In genomic region chr18:59268127-59268721, GRCh38 we compare ENCODE assay signal across 15 cellular contexts. TPM values are rescaled to one million over a fixed set of nuclear protein-coding genes. Genes with fewer than 3 reads are reported as not detected.
DNase-seq lines count a peak whose midpoint lies in the region; ATAC-seq and TF ChIP-seq lines count a peak whose summit lies in the region.
"Had no signal": no experiment of that assay in that cellular context is flagged by ENCODE, and none has a peak within 500 bp of the region (broad histone marks: within the 10 kb centered on the region; RNA-seq: fewer than 3 reads in every experiment).

No MANE protein-coding gene starts in this region.

- no peak overlapping the region for H3K27ac Mint-ChIP-seq in MCF 10A (ENCODE audit: low read depth, unreplicated experiment)
- no peak overlapping the region for H3K27ac Mint-ChIP-seq in activated CD4-positive, alpha-beta memory T cell treated with anti-CD3 and anti-CD28 coated beads for 36 hours
- no peak overlapping the region for H3K27ac Mint-ChIP-seq in memory B cell

- no peaks in the 10 kb centered on the region for H3K79me2 ChIP-seq in mammary epithelial cell (ENCODE audit: insufficient read depth, low read length)

- DNase-seq in mammary epithelial cell (no peak), MCF 10A (ENCODE audit: unreplicated experiment) (no peak), memory B cell (ENCODE audit: low spot score in 2 of 2) (no peak), suprapubic skin (ENCODE audit: low spot score in 2 of 2) (no peak), iPS-NIHi7 (ENCODE audit: extremely low spot score) (no peak), NCI-H510A treated with DMSO at 0.1 percent for 48 hours (lab: John Stamatoyannopoulos, UW) (no peak)
- DNase-seq in activated CD4-positive, alpha-beta memory T cell treated with anti-CD3 and anti-CD28 coated beads for 36 hours, result no peak
- no peak for DNase-seq in stimulated activated CD4-positive, alpha-beta T cell treated with anti-CD3 and anti-CD28 coated beads, Interleukin-12 subunit alpha, Interleukin-12 subunit beta, amount 100 ng/mL, for 4 hours
- DNase-seq: amniotic stem cell, colonic mucosa, Kasumi-1, NCI-H187 had no signal

- H3K4me1 Mint-ChIP-seq in MCF 10A (ENCODE audit: insufficient read depth, unreplicated experiment) (no peaks in the 10 kb centered on the region), memory B cell (peaks cover 11% of the 10 kb centered on the region)
- H3K4me1 Mint-ChIP-seq in activated CD4-positive, alpha-beta memory T cell treated with anti-CD3 and anti-CD28 coated beads for 36 hours (ENCODE audit: low read depth), result peaks cover 39% of the 10 kb centered on the region

- TF ChIP-seq POLR2A in suprapubic skin (IDR thresholded peaks at IDR 0.05), result no peak

- H3K9me3 Mint-ChIP-seq in MCF 10A (ENCODE audit: unreplicated experiment) (no peaks in the 10 kb centered on the region), memory B cell (peaks cover 2% of the 10 kb centered on the region)
- H3K9me3 Mint-ChIP-seq in activated CD4-positive, alpha-beta memory T cell treated with anti-CD3 and anti-CD28 coated beads for 36 hours, result no peaks in the 10 kb centered on the region

- in situ Hi-C loops in mammary epithelial cell (cut with MboI; ENCODE audit: low sequenced_read_pairs in 2 of 2), result no loop called here

- H3K9ac ChIP-seq in mammary epithelial cell (ENCODE audit: insufficient read depth, low read length), result no peak overlapping the region

- no peak overlapping the region for H3K4me3 Mint-ChIP-seq in MCF 10A (ENCODE audit: unreplicated experiment)
- peak overlapping the region; percentile 12 for H3K4me3 Mint-ChIP-seq in activated CD4-positive, alpha-beta memory T cell treated with anti-CD3 and anti-CD28 coated beads for 36 hours
- H3K4me3 Mint-ChIP-seq in memory B cell, result peak overlapping the region; percentile 69

- H2AFZ ChIP-seq in mammary epithelial cell (ENCODE audit: low read depth, low read length), result peak overlapping the region; percentile 80

- H3K36me3 ChIP-seq in mammary epithelial cell (ENCODE audit: insufficient read depth, low read length) (no peaks in the 10 kb centered on the region), suprapubic skin (no peaks in the 10 kb centered on the region)
- H3K36me3 ChIP-seq: colonic mucosa, upper lobe of right lung had no signal

- TF ChIP-seq CTCF in mammary epithelial cell (conservative IDR thresholded peaks at IDR 0.05 in 1 of 2, IDR thresholded peaks at IDR 0.05 in 1 of 2; ENCODE audit: extremely low read depth in 1 of 2, insufficient read depth in 1 of 2, low read depth in 1 of 2, low read length in 2 of 2) (no peak), MCF 10A (IDR thresholded peaks at IDR 0.05; ENCODE audit: unreplicated experiment) (no peak), suprapubic skin (IDR thresholded peaks at IDR 0.05) (no peak)

- BruUV-seq in mammary epithelial cell (replicated peaks; lab: Mats Ljungman, UMichigan) (no TSS peak), MCF 10A (replicated peaks; lab: Mats Ljungman, UMichigan) (no TSS peak)

- POLR2A ChIA-PET in MCF 10A (lab: Yijun Ruan, JAX), result no interaction called here
- POLR2A ChIA-PET in activated CD4-positive, alpha-beta memory T cell treated with anti-CD3 and anti-CD28 coated beads for 36 hours (lab: Charles Lee), result no interaction called here

- ATAC-seq in memory B cell (ENCODE audit: low read depth), result no peak

- peaks cover 89% of the 10 kb centered on the region for H3K27me3 ChIP-seq in mammary epithelial cell (ENCODE audit: insufficient read depth, low read length)
- peaks cover 100% of the 10 kb centered on the region for H3K27me3 ChIP-seq in suprapubic skin

- WGBS in mammary epithelial cell (ENCODE audit: low coverage, missing lambda C conversion rate), result 29% methylated on average over 11 of the region's 28 CpGs
- 29% methylated on average over 28 of the region's 28 CpGs for WGBS in suprapubic skin

- H3K36me3 Mint-ChIP-seq in MCF 10A (ENCODE audit: insufficient read depth, unreplicated experiment) (no peaks in the 10 kb centered on the region), memory B cell (peaks cover 2% of the 10 kb centered on the region)
- H3K36me3 Mint-ChIP-seq in activated CD4-positive, alpha-beta memory T cell treated with anti-CD3 and anti-CD28 coated beads for 36 hours, result no peaks in the 10 kb centered on the region

- H3K4me2 ChIP-seq in mammary epithelial cell (ENCODE audit: insufficient read depth, low read depth, low read length), result peak overlapping the region; percentile 78

- H3K9me3 ChIP-seq in mammary epithelial cell (replicated peaks; ENCODE audit: insufficient read depth, low read length), result no peaks in the 10 kb centered on the region
- H3K9me3 ChIP-seq in suprapubic skin, result no peaks in the 10 kb centered on the region
- H3K9me3 ChIP-seq: colonic mucosa, upper lobe of right lung had no signal

- intact Hi-C loops in mammary epithelial cell (cut with micrococcal nuclease), result loop anchor here (5.0 kb wide), 1 partner anchor 134 kb away; no protein-coding TSS in a partner anchor
- intact Hi-C loops in MCF 10A (cut with micrococcal nuclease), result no loop called here
- intact Hi-C loops in activated CD4-positive, alpha-beta memory T cell treated with anti-CD3 and anti-CD28 coated beads for 36 hours (cut with micrococcal nuclease), result loop anchor here (5.0 kb wide), 3 partner anchors 39 to 134 kb away; no protein-coding TSS in a partner anchor

- H3K4me3 ChIP-seq in mammary epithelial cell (replicated peaks in 1 of 3; ENCODE audit: insufficient read depth in 1 of 3, low read depth in 2 of 3, low read length in 3 of 3), result no peak overlapping the region
- peak overlapping the region; percentile 37 for H3K4me3 ChIP-seq in suprapubic skin
- H3K4me3 ChIP-seq: colonic mucosa, upper lobe of right lung had no signal

- CTCF ChIA-PET in mammary epithelial cell (lab: Charles Lee; ENCODE audit: low non-redundant PET) (no interaction called here), MCF 10A (lab: Yijun Ruan, JAX) (interaction anchor here (0.6 to 1.3 kb wide), 3 partner anchors 16 to 40 kb away, joined by 3 to 4 read pairs (median 3); no protein-coding TSS in a partner anchor)
- CTCF ChIA-PET in activated CD4-positive, alpha-beta memory T cell treated with anti-CD3 and anti-CD28 coated beads for 36 hours (lab: Charles Lee), result interaction anchor here (0.9 to 3.9 kb wide), 7 partner anchors 19 to 187 kb away, joined by 3 to 22 read pairs (median 7); no protein-coding TSS in a partner anchor

- H3K4me1 ChIP-seq in mammary epithelial cell (ENCODE audit: insufficient read depth, low read length) (peaks cover 45% of the 10 kb centered on the region), suprapubic skin (peaks cover 48% of the 10 kb centered on the region)
- H3K4me1 ChIP-seq: colonic mucosa had no signal

- dilution Hi-C loops in mammary epithelial cell (cut with HindIII; ENCODE audit: low sequenced_read_pairs), result no loop called here

- H3K27me3 Mint-ChIP-seq in MCF 10A (ENCODE audit: insufficient read depth, unreplicated experiment) (peaks cover 85% of the 10 kb centered on the region), memory B cell (peaks cover 36% of the 10 kb centered on the region)
- H3K27me3 Mint-ChIP-seq in activated CD4-positive, alpha-beta memory T cell treated with anti-CD3 and anti-CD28 coated beads for 36 hours, result peaks cover 81% of the 10 kb centered on the region

- H4K20me1 ChIP-seq in mammary epithelial cell (ENCODE audit: insufficient read depth, low read length), result no peaks in the 10 kb centered on the region

- no peak for TF ChIP-seq EP300 in suprapubic skin (IDR thresholded peaks at IDR 0.05)

- H3K27ac ChIP-seq in mammary epithelial cell (ENCODE audit: insufficient read depth, low read depth, low read length) (no peak overlapping the region), suprapubic skin (no peak overlapping the region)
- H3K27ac ChIP-seq: colonic mucosa, upper lobe of right lung had no signal

RNA-seq across cellular contexts. Expression of gene RAX, which starts 5.0 kb away (rescaled TPM):
- total RNA-seq in mammary epithelial cell (not detected), MCF 10A (2022) (not detected in 2 replicates), suprapubic skin (under 1 TPM in 1 of 4 donors, not detected in 3; 0.18 TPM)
- polyA plus RNA-seq in mammary epithelial cell, result not detected
- not detected for polyA minus RNA-seq in mammary epithelial cell
- total RNA-seq in activated CD4-positive, alpha-beta memory T cell treated with anti-CD3 and anti-CD28 coated beads for 36 hours, result under 1 TPM in 1 of 2 experiments, not detected in 1; 0.17 TPM
- total RNA-seq: colonic mucosa, lung microvascular endothelial cell, posterior vena cava, upper lobe of right lung had no signal

RNA-seq across cellular contexts. Expression of gene GRP, which starts 48.3 kb away (rescaled TPM):
- total RNA-seq in mammary epithelial cell (not detected), MCF 10A (2022) (not detected in 2 replicates), suprapubic skin (not detected)
- not detected for polyA plus RNA-seq in mammary epithelial cell
- polyA minus RNA-seq in mammary epithelial cell, result not detected
- not detected for total RNA-seq in activated CD4-positive, alpha-beta memory T cell treated with anti-CD3 and anti-CD28 coated beads for 36 hours
- total RNA-seq: colonic mucosa, lung microvascular endothelial cell, posterior vena cava, upper lobe of right lung had no signal

RNA-seq across cellular contexts. Expression of gene CPLX4, which starts 50.2 kb away (rescaled TPM):
- not detected for total RNA-seq in mammary epithelial cell
- polyA plus RNA-seq in mammary epithelial cell, result not detected
- not detected for polyA minus RNA-seq in mammary epithelial cell
- not detected in 2 replicates for total RNA-seq in MCF 10A (2022)
- total RNA-seq in activated CD4-positive, alpha-beta memory T cell treated with anti-CD3 and anti-CD28 coated beads for 36 hours, result not detected
- not detected for total RNA-seq in suprapubic skin
- total RNA-seq: colonic mucosa, lung microvascular endothelial cell, posterior vena cava, upper lobe of right lung had no signal
